Comparison of ENCODE assay signal across 19 cellular contexts in the genomic region with DNA sequence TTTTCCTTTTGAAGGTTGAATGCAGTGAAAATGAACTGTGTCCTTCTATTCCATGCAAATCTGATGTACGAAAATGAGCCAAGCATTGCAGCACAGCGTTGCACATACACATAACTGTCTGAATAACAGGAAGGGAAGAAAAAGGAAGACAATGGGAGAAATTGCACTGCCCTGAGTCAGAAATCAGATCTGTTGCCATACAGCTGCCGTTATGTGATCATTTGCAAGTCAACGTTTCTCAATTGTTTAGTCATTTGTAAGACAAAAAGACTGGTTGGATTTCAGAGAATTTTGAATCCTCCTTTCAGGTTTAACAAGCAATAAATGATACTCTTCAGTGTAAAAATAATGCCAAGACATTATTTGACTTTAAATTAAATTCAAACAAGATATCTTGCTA.
A peak's percentile ranks its signal among the peaks of the same experiment; 100 is the strongest.
DNase-seq lines count a peak whose midpoint lies in the region; ATAC-seq, FAIRE-seq and TF ChIP-seq lines count a peak whose summit lies in the region.
"Had no signal": no experiment of that assay in that cellular context is flagged by ENCODE, and none has a peak within 500 bp of the region (broad histone marks: within the 10 kb centered on the region; RNA-seq: fewer than 3 reads in every experiment).

No MANE protein-coding gene starts in this region.

- no peaks in the 10 kb centered on the region for H3K36me3 ChIP-seq in mesodermal cell (ENCODE audit: control insufficient read depth, insufficient read depth, low read length)

- ATAC-seq in Right ventricle myocardium inferior (no peak), GM18861 (IDR thresholded peaks at IDR 0.05; ENCODE audit: unreplicated experiment) (no peak)

- H3K27ac ChIP-seq in mesodermal cell (ENCODE audit: low read depth, low read length, severe bottlenecking): peak overlapping the region; percentile 25
- H3K27ac ChIP-seq: dorsolateral prefrontal cortex, SK-N-MC had no signal

- H3K4me3 ChIP-seq in epithelial cell of esophagus (ENCODE audit: low read length): no peak overlapping the region
- H3K4me3 ChIP-seq in mesodermal cell (ENCODE audit: extremely low read depth, insufficient read depth, low read length, poor library complexity, severe bottlenecking): no peak overlapping the region
- H3K4me3 ChIP-seq: dorsolateral prefrontal cortex, SK-N-MC had no signal

- DNase-seq in D721Med (ENCODE audit: insufficient read length, low spot score) (no peak), OCI-M1 (lab: John Stamatoyannopoulos, UW) (peak; percentile 52), epithelial cell of esophagus (ENCODE audit: low read depth) (peak; percentile 94), Right ventricle myocardium inferior (ENCODE audit: missing footprints) (no peak), NCI-H510A (lab: John Stamatoyannopoulos, UW) (no peak), D341Med (ENCODE audit: low spot score) (no peak)
- DNase-seq: activated B cell treated with CpG ODN at 0.5 μM for 24 hours; activated naive CD8-positive, alpha-beta T cell treated with anti-CD3 and anti-CD28 coated beads for 36 hours; activated T-cell treated with anti-CD3 and anti-CD28 coated beads for 4 hours; DMS79 treated with DMSO at 0.1 percent for 48 hours; dorsolateral prefrontal cortex; GOT3; NCI-H1417 treated with DMSO at 0.1 percent for 48 hours; NCI-H524 treated with DMSO at 0.1 percent for 48 hours; stimulated activated CD4-positive, alpha-beta T cell treated with anti-CD3 and anti-CD28 coated beads, Interleukin-4, amount 100 ng/mL, for 24 hours; stimulated activated naive CD4-positive, alpha-beta T cell had no signal

- WGBS in mesodermal cell (ENCODE audit: insufficient coverage in 2 of 2), 2 experiments: 9 to 79% methylated on average over 2 to 3 of the region's 4 CpGs

- H3K4me1 ChIP-seq in mesodermal cell (ENCODE audit: control insufficient read depth, insufficient read depth, low read length, poor library complexity, severe bottlenecking): peaks cover 6% of the 10 kb centered on the region

- peaks cover 6% of the 10 kb centered on the region for H3K9me3 ChIP-seq in mesodermal cell (ENCODE audit: control insufficient read depth, low read length)

- TF ChIP-seq CTCF in D721Med (IDR thresholded peaks at IDR 0.05; ENCODE audit: insufficient read depth, missing control alignments) (no peak), epithelial cell of esophagus (IDR thresholded peaks at IDR 0.05; ENCODE audit: insufficient read depth, low read depth, low read length, missing control alignments) (no peak)

- FAIRE-seq in D721Med (lab: Jason Lieb, UNC): peak; percentile 100

- intact Hi-C loops in Right ventricle myocardium inferior (cut with DNase I): no loop called here

Comparison
In these comparisons a context has a peak if more than half of its experiments do, and no peak if none do; other contexts are left out.
1. DNase-seq: peak in OCI-M1 (single experiment) and epithelial cell of esophagus (single experiment); none in D721Med (single experiment), Right ventricle myocardium inferior (single experiment), NCI-H510A (single experiment) and D341Med (single experiment).